13 cellular contexts compared by ENCODE assay signal in genomic region chr7:130956417-130957139, GRCh38.
DNase-seq lines count a peak whose midpoint lies in the region; ATAC-seq, FAIRE-seq and TF ChIP-seq lines count a peak whose summit lies in the region.
"Had no signal": no experiment of that assay in that cellular context is flagged by ENCODE, and none has a peak within 500 bp of the region (broad histone marks: within the 10 kb centered on the region; RNA-seq: fewer than 3 reads in every experiment).

No MANE protein-coding gene starts in this region.

- H3K27ac ChIP-seq in BLaER1 (peak overlapping the region; percentile 32), lower lobe of right lung (peak overlapping the region; percentile 21)

- H3K4me3 Mint-ChIP-seq in activated CD8-positive, alpha-beta T cell treated with anti-CD3 and anti-CD28 coated beads for 36 hours, result no peak overlapping the region

- H3K27ac Mint-ChIP-seq in activated CD8-positive, alpha-beta T cell treated with anti-CD3 and anti-CD28 coated beads for 36 hours, result peak overlapping the region; percentile 99

- no peaks in the 10 kb centered on the region for H3K9me3 Mint-ChIP-seq in activated CD8-positive, alpha-beta T cell treated with anti-CD3 and anti-CD28 coated beads for 36 hours

- H3K4me1 Mint-ChIP-seq in activated CD8-positive, alpha-beta T cell treated with anti-CD3 and anti-CD28 coated beads for 36 hours (ENCODE audit: low read depth), result peaks cover 44% of the 10 kb centered on the region

- intact Hi-C loops in activated CD8-positive, alpha-beta T cell treated with anti-CD3 and anti-CD28 coated beads for 36 hours (cut with micrococcal nuclease), result no loop called here
- intact Hi-C loops in lower lobe of right lung (cut with DNase I), result no loop called here

- H3K4me1 ChIP-seq in BLaER1 (peaks cover 55% of the 10 kb centered on the region), lower lobe of right lung (peaks cover 62% of the 10 kb centered on the region)

- peaks cover 49% of the 10 kb centered on the region; the same call in 1 of the 2 replicates for H4K20me1 ChIP-seq in BLaER1

- no peak for ATAC-seq in activated CD8-positive, alpha-beta T cell treated with anti-CD3 and anti-CD28 coated beads for 36 hours
- no peak for ATAC-seq in lower lobe of right lung

- POLR2A ChIA-PET in activated CD8-positive, alpha-beta T cell treated with anti-CD3 and anti-CD28 coated beads for 36 hours (lab: Charles Lee), result interaction anchor here (0.7 to 18.8 kb wide), 16 partner anchors 8 to 151 kb away, joined by 3 to 322 read pairs (median 6); no protein-coding TSS in a partner anchor

- H3K27me3 ChIP-seq in BLaER1 (no peaks in the 10 kb centered on the region), lower lobe of right lung (ENCODE audit: low read depth) (no peaks in the 10 kb centered on the region)
- H3K27me3 ChIP-seq: testis had no signal

- no peak for DNase-seq in GM19239 (ENCODE audit: insufficient read length, low spot score)
- DNase-seq in activated CD8-positive, alpha-beta T cell treated with anti-CD3 and anti-CD28 coated beads for 36 hours, result no peak
- DNase-seq in lower lobe of right lung, result no peak
- no peak for DNase-seq in DMS53 treated with DMSO at 0.1 percent for 48 hours (lab: John Stamatoyannopoulos, UW; ENCODE audit: unreplicated experiment)
- DNase-seq in KBM-7, result no peak
- no peak for DNase-seq in NCI-H2081 treated with DMSO at 0.1 percent for 48 hours (lab: John Stamatoyannopoulos, UW)
- DNase-seq in cerebellar nuclear complex (lab: John Stamatoyannopoulos, UW), result no peak
- DNase-seq: activated effector memory CD4-positive, alpha-beta T cell treated with Interleukin-2 at 50 U/mL for 16 hours; effector CD4-positive, alpha-beta T cell; NCI-H774; T1000; testis had no signal

- no peaks in the 10 kb centered on the region for H3K9me3 ChIP-seq in BLaER1
- no peaks in the 10 kb centered on the region for H3K9me3 ChIP-seq in lower lobe of right lung
- H3K9me3 ChIP-seq: testis had no signal

- peaks cover 85% of the 10 kb centered on the region for H3K36me3 Mint-ChIP-seq in activated CD8-positive, alpha-beta T cell treated with anti-CD3 and anti-CD28 coated beads for 36 hours (ENCODE audit: low read depth)

- FAIRE-seq in GM19239 (lab: Jason Lieb, UNC), result peak; percentile 28

- CTCF ChIA-PET in activated CD8-positive, alpha-beta T cell treated with anti-CD3 and anti-CD28 coated beads for 36 hours (lab: Charles Lee), result interaction anchor here (0.8 to 2.9 kb wide), 6 partner anchors 23 to 84 kb away, joined by 3 to 16 read pairs (median 4); no protein-coding TSS in a partner anchor

- H3K27me3 Mint-ChIP-seq in activated CD8-positive, alpha-beta T cell treated with anti-CD3 and anti-CD28 coated beads for 36 hours, result no peaks in the 10 kb centered on the region

- peaks cover 27% of the 10 kb centered on the region for H3K36me3 ChIP-seq in BLaER1
- H3K36me3 ChIP-seq in lower lobe of right lung, result peaks cover 32% of the 10 kb centered on the region

- in situ Hi-C loops in KBM-7 (cut with MboI; ENCODE audit: low pct_unique_long_range_greater_than_20kb, low sequenced_read_pairs), result no loop called here

- H3K9ac ChIP-seq in BLaER1, result peak overlapping the region; percentile 66; the same call in 1 of the 2 replicates

- H3K4me2 ChIP-seq in BLaER1, result peak overlapping the region; percentile 82

- H3K4me3 ChIP-seq in BLaER1, result peak overlapping the region; percentile 15
- H3K4me3 ChIP-seq in lower lobe of right lung, result no peak overlapping the region
- H3K4me3 ChIP-seq: testis had no signal

- TF ChIP-seq CTCF in activated CD8-positive, alpha-beta T cell treated with anti-CD3 and anti-CD28 coated beads for 36 hours (IDR thresholded peaks at IDR 0.05), result no peak
- no peak for TF ChIP-seq CTCF in lower lobe of right lung (IDR thresholded peaks at IDR 0.05)
